20 cellular contexts compared by ENCODE assay signal in genomic region chr1:41539999-41540398, GRCh38. TPM values are rescaled to one million over a fixed set of nuclear protein-coding genes. Genes with fewer than 3 reads are reported as not detected.
"Had no signal": no experiment of that assay in that cellular context is flagged by ENCODE, and none has a peak within 500 bp of the region (broad histone marks: within the 10 kb centered on the region; RNA-seq: fewer than 3 reads in every experiment).

No MANE protein-coding gene starts in this region.

- H3K36me3 ChIP-seq: lower lobe of right lung had no signal

- H3K79me2 ChIP-seq: parathyroid adenoma had no signal

- H3K4me1 Mint-ChIP-seq: endodermal cell had no signal

- H3K27me3 Mint-ChIP-seq: naive B cell, T-cell had no signal

- DNase-seq: activated CD4-positive, alpha-beta T cell treated with anti-CD3 and anti-CD28 coated beads for 48 hours; activated CD8-positive, alpha-beta memory T cell treated with anti-CD3 and anti-CD28 coated beads, Interleukin-2, amount 50 U/mL, for 48 hours; activated CD8-positive, alpha-beta T cell treated with anti-CD3 and anti-CD28 coated beads, Interleukin-2, amount 10 ng/mL, durations not matched to agents 7 days and 5 days; activated gamma-delta T cell treated with Interleukin-2 at 50 U/mL for 16 hours; amniotic stem cell; cerebellar nuclear complex; endodermal cell; erythroblast; hypothalamus; lower lobe of right lung; midbrain; naive B cell; retina; T-cell; T1000 had no signal

- H3K4me1 ChIP-seq: parathyroid adenoma had no signal

- ATAC-seq: activated CD8-positive, alpha-beta T cell treated with anti-CD3 and anti-CD28 coated beads, Interleukin-2, amount 10 ng/mL, durations not matched to agents 7 days and 5 days; T-cell had no signal

- H3K4me3 Mint-ChIP-seq: activated CD8-positive, alpha-beta T cell treated with anti-CD3 and anti-CD28 coated beads, Interleukin-2, amount 10 ng/mL, durations not matched to agents 7 days and 5 days; brain; endodermal cell; T-cell; type B pancreatic cell had no signal

- H3K4me3 ChIP-seq: lower lobe of right lung, skin epidermis had no signal

- H3K9ac ChIP-seq: parathyroid adenoma had no signal

- H3K9me3 ChIP-seq: lower lobe of right lung had no signal

- H3K27ac Mint-ChIP-seq: activated CD8-positive, alpha-beta T cell treated with anti-CD3 and anti-CD28 coated beads, Interleukin-2, amount 10 ng/mL, durations not matched to agents 7 days and 5 days; endodermal cell; T-cell; type B pancreatic cell had no signal

- H2AFZ ChIP-seq: parathyroid adenoma had no signal

- H3K27ac ChIP-seq: lower lobe of right lung, parathyroid adenoma, skin epidermis had no signal

- H3K36me3 Mint-ChIP-seq: brain, type B pancreatic cell had no signal

- H3K9me3 Mint-ChIP-seq: endodermal cell, naive B cell, T-cell, type B pancreatic cell had no signal

RNA-seq across cellular contexts. Expression of gene EDN2, which starts 55.5 kb away (rescaled TPM):
- total RNA-seq: activated CD8-positive, alpha-beta T cell treated with anti-CD3 and anti-CD28 coated beads, Interleukin-2, amount 10 ng/mL, durations not matched to agents 7 days and 5 days; dermis microvascular lymphatic vessel endothelial cell; endodermal cell; T-cell had no signal
